22 cellular contexts compared by ENCODE assay signal in genomic region chr6:132751828-132752227, GRCh38. TPM values are rescaled to one million over a fixed set of nuclear protein-coding genes. Genes with fewer than 3 reads are reported as not detected.
"Had no signal": no experiment of that assay in that cellular context is flagged by ENCODE, and none has a peak within 500 bp of the region (broad histone marks: within the 10 kb centered on the region; RNA-seq: fewer than 3 reads in every experiment).

No MANE protein-coding gene starts in this region.

- H3K4me1 Mint-ChIP-seq: mesothelial cell of epicardium had no signal

- ATAC-seq: effector memory CD8-positive, alpha-beta T cell; gastrocnemius medialis; left lung; naive thymus-derived CD8-positive, alpha-beta T cell; right cardiac atrium had no signal

- H3K4me3 ChIP-seq: colonic mucosa, dorsolateral prefrontal cortex, esophagus muscularis mucosa, gastrocnemius medialis, left lung, lung, pancreas, testis had no signal

- H3K27me3 ChIP-seq: colonic mucosa, esophagus muscularis mucosa, gastrocnemius medialis, left lung, pancreas, testis had no signal

- H3K9me3 ChIP-seq: colonic mucosa, esophagus muscularis mucosa, gastrocnemius medialis, left lung, pancreas, testis had no signal

- H3K27ac Mint-ChIP-seq: activated CD4-positive, alpha-beta memory T cell treated with anti-CD3 and anti-CD28 coated beads for 36 hours; mesothelial cell of epicardium; type B pancreatic cell had no signal

- H3K36me3 Mint-ChIP-seq: mesothelial cell of epicardium, type B pancreatic cell had no signal

- H3K4me3 Mint-ChIP-seq: activated CD4-positive, alpha-beta memory T cell treated with anti-CD3 and anti-CD28 coated beads for 36 hours; mesothelial cell of epicardium; type B pancreatic cell had no signal

- H3K36me3 ChIP-seq: colonic mucosa, esophagus muscularis mucosa, gastrocnemius medialis, pancreas had no signal

- H3K27ac ChIP-seq: colonic mucosa, dorsolateral prefrontal cortex, esophagus muscularis mucosa, gastrocnemius medialis, testis had no signal

- H3K4me1 ChIP-seq: colonic mucosa, esophagus muscularis mucosa, gastrocnemius medialis, testis had no signal

- H3K9me3 Mint-ChIP-seq: activated CD4-positive, alpha-beta memory T cell treated with anti-CD3 and anti-CD28 coated beads for 36 hours; activated naive CD4-positive, alpha-beta T cell treated with anti-CD3 and anti-CD28 coated beads, Interleukin-2, amount 50 U/mL, for 72 hours; effector memory CD8-positive, alpha-beta T cell; mesothelial cell of epicardium; naive thymus-derived CD8-positive, alpha-beta T cell; type B pancreatic cell had no signal

- DNase-seq: activated CD4-positive, alpha-beta T cell treated with anti-CD3 and anti-CD28 coated beads for 4 hours; activated T-cell treated with anti-CD3 and anti-CD28 coated beads, Interleukin-2, amount 50 U/mL, for 1 hour; colonic mucosa; dorsolateral prefrontal cortex; effector memory CD8-positive, alpha-beta T cell; gastrocnemius medialis; hippocampal formation; kidney glomerular epithelial cell; left lung; naive thymus-derived CD8-positive, alpha-beta T cell; pancreas; right cardiac atrium; stimulated activated CD4-positive, alpha-beta T cell treated with anti-CD3 and anti-CD28 coated beads, Interleukin-12 subunit alpha, Interleukin-12 subunit beta, amount 100 ng/mL, for 4 hours; testis had no signal

- H3K27me3 Mint-ChIP-seq: activated CD4-positive, alpha-beta memory T cell treated with anti-CD3 and anti-CD28 coated beads for 36 hours; effector memory CD8-positive, alpha-beta T cell; naive thymus-derived CD8-positive, alpha-beta T cell; type B pancreatic cell had no signal

RNA-seq across cellular contexts. Expression of gene VNN2, which starts 5.9 kb away (rescaled TPM):
- total RNA-seq: endothelial cell of umbilical vein, mesothelial cell of epicardium, pulmonary artery endothelial cell had no signal
- polyA plus RNA-seq: endothelial cell of umbilical vein had no signal

RNA-seq across cellular contexts. Expression of gene VNN1, which starts 38.0 kb away (rescaled TPM):
- total RNA-seq: activated CD4-positive, alpha-beta memory T cell treated with anti-CD3 and anti-CD28 coated beads for 36 hours; activated naive CD4-positive, alpha-beta T cell treated with anti-CD3 and anti-CD28 coated beads, Interleukin-2, amount 50 U/mL, for 72 hours; endothelial cell of umbilical vein; mesothelial cell of epicardium; naive thymus-derived CD8-positive, alpha-beta T cell; pulmonary artery endothelial cell had no signal
- polyA plus RNA-seq: endothelial cell of umbilical vein; naive thymus-derived CD8-positive, alpha-beta T cell had no signal
